1 cellular context compared by ENCODE assay signal in genomic region chr12:6554168-6554989, GRCh38.
TF ChIP-seq lines count a peak whose summit lies in the region.

No MANE protein-coding gene starts in this region.

TF ChIP-seq in HepG2, 621 proteins besides CTCF, POLR2A, EP300 and RAD21 (continued from another document and continues in another):
- TF ChIP-seq PRDM15 (CRISPR knock-in tag; IDR thresholded peaks at IDR 0.05) (no peak), ZNF713 (CRISPR knock-in tag; IDR thresholded peaks at IDR 0.05) (no peak), ZBTB39 (CRISPR knock-in tag; IDR thresholded peaks at IDR 0.05) (no peak), ZNF737 (CRISPR knock-in tag; IDR thresholded peaks at IDR 0.05; ENCODE audit: borderline replicate concordance) (no peak), TSC22D2 (CRISPR knock-in tag; IDR thresholded peaks at IDR 0.05; ENCODE audit: borderline replicate concordance) (no peak), KDM6A (CRISPR knock-in tag; IDR thresholded peaks at IDR 0.05; ENCODE audit: low read depth) (no peak), SRSF1 (optimal IDR thresholded peaks at IDR 0.05; ENCODE audit: low read depth, low read length) (no peak), ZIK1 (CRISPR knock-in tag; IDR thresholded peaks at IDR 0.05; ENCODE audit: borderline replicate concordance, low read depth) (no peak), ZNF615 (CRISPR knock-in tag; IDR thresholded peaks at IDR 0.05; ENCODE audit: borderline replicate concordance) (no peak), RAD51 (IDR thresholded peaks at IDR 0.05; ENCODE audit: borderline replicate concordance) (no peak), ATM (IDR thresholded peaks at IDR 0.05; ENCODE audit: borderline replicate concordance) (no peak), ZBTB1 (CRISPR knock-in tag; IDR thresholded peaks at IDR 0.05; ENCODE audit: borderline replicate concordance) (no peak), ZBTB34 (CRISPR knock-in tag; IDR thresholded peaks at IDR 0.05) (no peak), NR2F6 (IDR thresholded peaks at IDR 0.05) (no peak), NR2F6 (CRISPR knock-in tag; IDR thresholded peaks at IDR 0.05) (no peak), HNRNPL (IDR thresholded peaks at IDR 0.05; ENCODE audit: low read depth, low read length) (no peak), PHF20 (CRISPR knock-in tag; IDR thresholded peaks at IDR 0.05) (no peak), ZMAT3 (CRISPR knock-in tag; conservative IDR thresholded peaks at IDR 0.05) (no peak), ZNF710 (CRISPR knock-in tag; IDR thresholded peaks at IDR 0.05; ENCODE audit: borderline replicate concordance) (no peak), ZNF101 (CRISPR knock-in tag; IDR thresholded peaks at IDR 0.05; ENCODE audit: borderline replicate concordance, low read depth) (no peak), SNAPC4 (CRISPR knock-in tag; IDR thresholded peaks at IDR 0.05) (no peak), IRX3 (CRISPR knock-in tag; IDR thresholded peaks at IDR 0.05; ENCODE audit: borderline replicate concordance, low read depth) (no peak), CEBPG (CRISPR knock-in tag; IDR thresholded peaks at IDR 0.05) (no peak), SMARCE1 (IDR thresholded peaks at IDR 0.05; ENCODE audit: borderline replicate concordance) (no peak), PLRG1 (conservative IDR thresholded peaks at IDR 0.05) (no peak), ATF3 (CRISPR knock-in tag; IDR thresholded peaks at IDR 0.05) (no peak), ZSCAN12 (CRISPR knock-in tag; IDR thresholded peaks at IDR 0.05) (no peak), ZFP62 (CRISPR knock-in tag; IDR thresholded peaks at IDR 0.05) (no peak), RBM22 (optimal IDR thresholded peaks at IDR 0.05; ENCODE audit: low read length) (no peak), GTF3A (CRISPR knock-in tag; conservative IDR thresholded peaks at IDR 0.05) (no peak), CENPT (CRISPR knock-in tag; IDR thresholded peaks at IDR 0.05; ENCODE audit: low read depth) (no peak), ZNF17 (CRISPR knock-in tag; IDR thresholded peaks at IDR 0.05) (no peak), DR1 (CRISPR knock-in tag; IDR thresholded peaks at IDR 0.05) (no peak), EZH2 (conservative IDR thresholded peaks at IDR 0.05; ENCODE audit: low read depth, low read length) (no peak), ZNF768 (CRISPR knock-in tag; IDR thresholded peaks at IDR 0.05) (no peak), ZNF629 (CRISPR knock-in tag; conservative IDR thresholded peaks at IDR 0.05) (0 out of 2 replicates have a peak, but pooled peaks have one; percentile 5), NKX3-1 (CRISPR knock-in tag; IDR thresholded peaks at IDR 0.05) (no peak), ZNF138 (CRISPR knock-in tag; IDR thresholded peaks at IDR 0.05; ENCODE audit: low read depth) (no peak)
- TF ChIP-seq, protein P1, sequence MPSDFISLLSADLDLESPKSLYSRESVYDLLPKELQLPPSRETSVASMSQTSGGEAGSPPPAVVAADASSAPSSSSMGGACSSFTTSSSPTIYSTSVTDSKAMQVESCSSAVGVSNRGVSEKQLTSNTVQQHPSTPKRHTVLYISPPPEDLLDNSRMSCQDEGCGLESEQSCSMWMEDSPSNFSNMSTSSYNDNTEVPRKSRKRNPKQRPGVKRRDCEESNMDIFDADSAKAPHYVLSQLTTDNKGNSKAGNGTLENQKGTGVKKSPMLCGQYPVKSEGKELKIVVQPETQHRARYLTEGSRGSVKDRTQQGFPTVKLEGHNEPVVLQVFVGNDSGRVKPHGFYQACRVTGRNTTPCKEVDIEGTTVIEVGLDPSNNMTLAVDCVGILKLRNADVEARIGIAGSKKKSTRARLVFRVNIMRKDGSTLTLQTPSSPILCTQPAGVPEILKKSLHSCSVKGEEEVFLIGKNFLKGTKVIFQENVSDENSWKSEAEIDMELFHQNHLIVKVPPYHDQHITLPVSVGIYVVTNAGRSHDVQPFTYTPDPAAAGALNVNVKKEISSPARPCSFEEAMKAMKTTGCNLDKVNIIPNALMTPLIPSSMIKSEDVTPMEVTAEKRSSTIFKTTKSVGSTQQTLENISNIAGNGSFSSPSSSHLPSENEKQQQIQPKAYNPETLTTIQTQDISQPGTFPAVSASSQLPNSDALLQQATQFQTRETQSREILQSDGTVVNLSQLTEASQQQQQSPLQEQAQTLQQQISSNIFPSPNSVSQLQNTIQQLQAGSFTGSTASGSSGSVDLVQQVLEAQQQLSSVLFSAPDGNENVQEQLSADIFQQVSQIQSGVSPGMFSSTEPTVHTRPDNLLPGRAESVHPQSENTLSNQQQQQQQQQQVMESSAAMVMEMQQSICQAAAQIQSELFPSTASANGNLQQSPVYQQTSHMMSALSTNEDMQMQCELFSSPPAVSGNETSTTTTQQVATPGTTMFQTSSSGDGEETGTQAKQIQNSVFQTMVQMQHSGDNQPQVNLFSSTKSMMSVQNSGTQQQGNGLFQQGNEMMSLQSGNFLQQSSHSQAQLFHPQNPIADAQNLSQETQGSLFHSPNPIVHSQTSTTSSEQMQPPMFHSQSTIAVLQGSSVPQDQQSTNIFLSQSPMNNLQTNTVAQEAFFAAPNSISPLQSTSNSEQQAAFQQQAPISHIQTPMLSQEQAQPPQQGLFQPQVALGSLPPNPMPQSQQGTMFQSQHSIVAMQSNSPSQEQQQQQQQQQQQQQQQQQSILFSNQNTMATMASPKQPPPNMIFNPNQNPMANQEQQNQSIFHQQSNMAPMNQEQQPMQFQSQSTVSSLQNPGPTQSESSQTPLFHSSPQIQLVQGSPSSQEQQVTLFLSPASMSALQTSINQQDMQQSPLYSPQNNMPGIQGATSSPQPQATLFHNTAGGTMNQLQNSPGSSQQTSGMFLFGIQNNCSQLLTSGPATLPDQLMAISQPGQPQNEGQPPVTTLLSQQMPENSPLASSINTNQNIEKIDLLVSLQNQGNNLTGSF (CRISPR knock-in tag; IDR thresholded peaks at IDR 0.05): no peak
- TF ChIP-seq, protein P2, sequence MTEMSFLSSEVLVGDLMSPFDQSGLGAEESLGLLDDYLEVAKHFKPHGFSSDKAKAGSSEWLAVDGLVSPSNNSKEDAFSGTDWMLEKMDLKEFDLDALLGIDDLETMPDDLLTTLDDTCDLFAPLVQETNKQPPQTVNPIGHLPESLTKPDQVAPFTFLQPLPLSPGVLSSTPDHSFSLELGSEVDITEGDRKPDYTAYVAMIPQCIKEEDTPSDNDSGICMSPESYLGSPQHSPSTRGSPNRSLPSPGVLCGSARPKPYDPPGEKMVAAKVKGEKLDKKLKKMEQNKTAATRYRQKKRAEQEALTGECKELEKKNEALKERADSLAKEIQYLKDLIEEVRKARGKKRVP (CRISPR knock-in tag; IDR thresholded peaks at IDR 0.05): no peak
- TF ChIP-seq, protein P3, sequence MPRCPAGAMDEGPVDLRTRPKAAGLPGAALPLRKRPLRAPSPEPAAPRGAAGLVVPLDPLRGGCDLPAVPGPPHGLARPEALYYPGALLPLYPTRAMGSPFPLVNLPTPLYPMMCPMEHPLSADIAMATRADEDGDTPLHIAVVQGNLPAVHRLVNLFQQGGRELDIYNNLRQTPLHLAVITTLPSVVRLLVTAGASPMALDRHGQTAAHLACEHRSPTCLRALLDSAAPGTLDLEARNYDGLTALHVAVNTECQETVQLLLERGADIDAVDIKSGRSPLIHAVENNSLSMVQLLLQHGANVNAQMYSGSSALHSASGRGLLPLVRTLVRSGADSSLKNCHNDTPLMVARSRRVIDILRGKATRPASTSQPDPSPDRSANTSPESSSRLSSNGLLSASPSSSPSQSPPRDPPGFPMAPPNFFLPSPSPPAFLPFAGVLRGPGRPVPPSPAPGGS (CRISPR knock-in tag; IDR thresholded peaks at IDR 0.05): no peak
